10 cellular contexts compared by ENCODE assay signal in genomic region chr6:18501313-18502013, GRCh38.
A peak's percentile ranks its signal among the peaks of the same experiment; 100 is the strongest.
DNase-seq lines count a peak whose midpoint lies in the region; ATAC-seq lines count a peak whose summit lies in the region.
"Had no signal": no experiment of that assay in that cellular context is flagged by ENCODE, and none has a peak within 500 bp of the region (broad histone marks: within the 10 kb centered on the region; RNA-seq: fewer than 3 reads in every experiment).

No MANE protein-coding gene starts in this region.

- H3K9me3 ChIP-seq in naive thymus-derived CD4-positive, alpha-beta T cell (ENCODE audit: control insufficient read depth in 2 of 3, low read length in 3 of 3) = no peaks in the 10 kb centered on the region

- CTCF ChIA-PET in naive thymus-derived CD4-positive, alpha-beta T cell (lab: Charles Lee) = interaction anchor here (0.6 to 7.1 kb wide), 7 partner anchors 124 to 185 kb away, joined by 3 to 63 read pairs (median 3); no protein-coding TSS in a partner anchor

- POLR2A ChIA-PET in naive thymus-derived CD4-positive, alpha-beta T cell (lab: Charles Lee) = no interaction called here

- peaks cover 0 to 9% (median 4%) of the 10 kb centered on the region in 5 donors for H3K27me3 Mint-ChIP-seq in naive thymus-derived CD4-positive, alpha-beta T cell

- no peak overlapping the region for H3K4me3 ChIP-seq in naive thymus-derived CD4-positive, alpha-beta T cell (ENCODE audit: low read length)

- ATAC-seq in naive thymus-derived CD4-positive, alpha-beta T cell = peak; percentile 83
- no peak for ATAC-seq in GM21526 (IDR thresholded peaks at IDR 0.05; ENCODE audit: low FRiP score, unreplicated experiment)

- no peak overlapping the region for H3K27ac Mint-ChIP-seq in naive thymus-derived CD4-positive, alpha-beta T cell

- H3K36me3 ChIP-seq in naive thymus-derived CD4-positive, alpha-beta T cell (ENCODE audit: control insufficient read depth in 2 of 3, insufficient read depth in 3 of 3, low read length in 3 of 3) = no peaks in the 10 kb centered on the region

- H3K27ac ChIP-seq in naive thymus-derived CD4-positive, alpha-beta T cell (ENCODE audit: low read depth, low read length) = no peak overlapping the region

- no peaks in the 10 kb centered on the region for H3K27me3 ChIP-seq in naive thymus-derived CD4-positive, alpha-beta T cell (ENCODE audit: control insufficient read depth in 2 of 2, insufficient read depth in 2 of 2, low read length in 2 of 2)

- intact Hi-C loops in naive thymus-derived CD4-positive, alpha-beta T cell (cut with micrococcal nuclease) = loop anchor here (2.0 to 10.0 kb wide), 4 partner anchors 239 to 917 kb away; partner anchors contain the start of genes DEK (in 1 of the 2), KDM1B (in 1 of the 2) and TPMT (in 1 of the 2)

- no peaks in the 10 kb centered on the region for H3K36me3 Mint-ChIP-seq in naive thymus-derived CD4-positive, alpha-beta T cell

- H3K4me3 Mint-ChIP-seq in naive thymus-derived CD4-positive, alpha-beta T cell = no peak overlapping the region

- H3K9me3 Mint-ChIP-seq in naive thymus-derived CD4-positive, alpha-beta T cell = no peaks in the 10 kb centered on the region

- H3K4me1 ChIP-seq in naive thymus-derived CD4-positive, alpha-beta T cell (ENCODE audit: control insufficient read depth in 2 of 2, insufficient read depth in 2 of 2, low read length in 2 of 2) = no peaks in the 10 kb centered on the region

- H3K4me1 Mint-ChIP-seq in naive thymus-derived CD4-positive, alpha-beta T cell = peaks cover 0 to 4% (median 0%) of the 10 kb centered on the region in 7 donors

- DNase-seq in AG20443 (ENCODE audit: low spot score) (peak; percentile 61), Kasumi-1 (lab: John Stamatoyannopoulos, UW) (peak; percentile 72 to 84), fibroblast of gingiva (ENCODE audit: low read depth) (peak; percentile 86), iPS-NIHi7 (ENCODE audit: extremely low spot score) (no peak), NCI-H748 treated with DMSO at 0.1 percent for 48 hours (lab: John Stamatoyannopoulos, UW) (no peak), NCI-H2171 (lab: John Stamatoyannopoulos, UW) (no peak)
- DNase-seq in naive thymus-derived CD4-positive, alpha-beta T cell = no peak
- DNase-seq: NCI-H2107; stimulated activated CD4-positive, alpha-beta T cell treated with anti-CD3 and anti-CD28 coated beads, Interleukin-4, amount 100 ng/mL, for 24 hours had no signal

Comparison
In these comparisons a context has a peak if more than half of its experiments do, and no peak if none do; other contexts are left out.
1. DNase-seq: peak in AG20443 (single experiment), Kasumi-1 (2 of 2) and fibroblast of gingiva (single experiment); none in naive thymus-derived CD4-positive, alpha-beta T cell (0 of 9), iPS-NIHi7 (single experiment), NCI-H748 treated with DMSO at 0.1 percent for 48 hours (single experiment) and NCI-H2171 (single experiment).